1 cellular context compared by ENCODE assay signal in the genomic region with DNA sequence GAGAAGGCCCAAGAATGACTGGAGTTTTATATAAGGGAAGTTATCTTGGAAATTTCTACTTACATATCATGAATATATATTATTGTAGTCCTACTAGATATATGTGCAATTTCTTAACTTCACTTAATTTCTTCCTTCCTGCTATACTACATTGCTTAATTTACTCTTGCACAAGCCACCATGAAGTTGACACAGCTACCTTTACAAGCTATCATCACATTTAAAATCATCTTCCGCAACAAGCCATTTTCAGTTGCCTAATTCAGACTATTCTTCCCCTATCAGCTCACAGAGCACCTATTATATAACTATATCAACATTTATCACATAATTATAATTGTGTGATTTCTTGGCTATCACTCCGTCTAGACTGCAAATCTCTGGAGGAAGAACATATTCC.
TF ChIP-seq lines count a peak whose summit lies in the region.

No MANE protein-coding gene starts in this region.

TF ChIP-seq in HCT116, 20 proteins besides CTCF, POLR2A, EP300 and RAD21 (continued from another document):
- TF ChIP-seq, protein P1, sequence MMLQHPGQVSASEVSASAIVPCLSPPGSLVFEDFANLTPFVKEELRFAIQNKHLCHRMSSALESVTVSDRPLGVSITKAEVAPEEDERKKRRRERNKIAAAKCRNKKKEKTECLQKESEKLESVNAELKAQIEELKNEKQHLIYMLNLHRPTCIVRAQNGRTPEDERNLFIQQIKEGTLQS (IDR thresholded peaks at IDR 0.05): no peak
